ENCODE assay signal across 20 cellular contexts in the genomic region with DNA sequence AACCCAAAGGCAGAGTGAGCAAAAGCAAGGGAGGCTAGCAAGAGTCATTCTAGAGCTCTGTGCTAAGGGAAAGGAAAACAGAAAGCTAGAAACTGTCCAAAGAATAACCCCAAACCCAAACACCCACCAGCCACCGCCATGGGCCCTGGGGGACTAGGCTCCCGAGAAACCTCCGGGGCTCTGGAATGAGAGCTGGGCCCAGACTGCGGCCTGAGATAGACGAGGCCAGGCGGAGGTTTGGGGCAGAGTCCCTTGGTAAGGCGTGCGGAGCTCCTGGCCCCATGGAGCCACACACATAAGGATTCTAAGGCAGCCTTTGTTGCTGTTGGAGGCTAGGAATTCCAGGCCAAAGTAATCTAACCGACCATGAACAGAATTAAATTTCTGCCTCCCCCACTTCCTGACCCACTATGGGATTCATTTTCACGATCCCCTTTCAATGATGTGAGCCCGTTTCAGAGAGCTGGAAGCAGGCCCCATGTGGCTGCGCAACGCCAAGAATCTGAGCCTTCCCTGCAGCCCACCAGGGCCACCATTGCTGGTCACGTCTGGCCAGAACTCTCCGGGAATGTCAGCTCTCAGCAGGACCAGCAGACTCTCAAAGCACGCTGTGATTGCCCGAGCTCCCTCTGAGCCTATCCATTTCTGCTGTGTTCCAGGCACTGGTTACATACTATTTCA.
DNase-seq lines count a peak whose midpoint lies in the region; ATAC-seq and TF ChIP-seq lines count a peak whose summit lies in the region.
"Had no signal": no experiment of that assay in that cellular context is flagged by ENCODE, and none has a peak within 500 bp of the region (broad histone marks: within the 10 kb centered on the region; RNA-seq: fewer than 3 reads in every experiment).

No MANE protein-coding gene starts in this region.

- no peaks in the 10 kb centered on the region for H3K79me2 ChIP-seq in neural progenitor cell (ENCODE audit: low read depth)

- H3K36me3 ChIP-seq in neural progenitor cell = no peaks in the 10 kb centered on the region
- H3K36me3 ChIP-seq: BLaER1 had no signal

- no peaks in the 10 kb centered on the region for H3F3A ChIP-seq in neural progenitor cell (ENCODE audit: low read depth)

- no peaks in the 10 kb centered on the region for H3K27me3 ChIP-seq in neural progenitor cell
- H3K27me3 ChIP-seq: BLaER1 had no signal

- no peak overlapping the region for H3K27ac Mint-ChIP-seq in neural progenitor cell
- H3K27ac Mint-ChIP-seq: B cell; CD4-positive, CD25-positive, alpha-beta regulatory T cell; CD8-positive, alpha-beta T cell; GM23338; H9 had no signal

- H3K9me3 ChIP-seq in neural progenitor cell (ENCODE audit: low read depth) = no peaks in the 10 kb centered on the region
- H3K9me3 ChIP-seq: A549, BLaER1, Caco-2 had no signal

- ATAC-seq in HG03108 (IDR thresholded peaks at IDR 0.05; ENCODE audit: unreplicated experiment) = no peak
- ATAC-seq: A549; CD8-positive, alpha-beta T cell; GM23338; HCT116 had no signal

- in situ Hi-C loops in ACHN (cut with HindIII; ENCODE audit: low pct_ligation_motif_present, low pct_unique_long_range_greater_than_20kb, low sequenced_read_pairs) = no loop called here

- no peaks in the 10 kb centered on the region for H4K20me1 ChIP-seq in neural progenitor cell (ENCODE audit: low read depth)
- H4K20me1 ChIP-seq: BLaER1 had no signal

- intact Hi-C loops in posterior vena cava (cut with DNase I) = no loop called here

- H2AFZ ChIP-seq in neural progenitor cell (replicated peaks) = no peak overlapping the region
- H2AFZ ChIP-seq: GM23338 had no signal

- TF ChIP-seq CTCF in coronary artery (IDR thresholded peaks at IDR 0.05) (no peak), neural progenitor cell (IDR thresholded peaks at IDR 0.05) (no peak)

- H3K9me3 Mint-ChIP-seq in neural progenitor cell = no peaks in the 10 kb centered on the region
- H3K9me3 Mint-ChIP-seq: CD8-positive, alpha-beta T cell; GM23338; H9 had no signal

- peaks cover 1% of the 10 kb centered on the region for H3K36me3 Mint-ChIP-seq in neural progenitor cell
- H3K36me3 Mint-ChIP-seq: CD4-positive, CD25-positive, alpha-beta regulatory T cell; CD8-positive, alpha-beta T cell had no signal

- H3K9ac ChIP-seq in neural progenitor cell = no peak overlapping the region
- H3K9ac ChIP-seq: BLaER1 had no signal

- H3K4me1 Mint-ChIP-seq in neural progenitor cell = peaks cover 4% of the 10 kb centered on the region
- H3K4me1 Mint-ChIP-seq: B cell; CD4-positive, CD25-positive, alpha-beta regulatory T cell had no signal

- no peak overlapping the region for H3K4me2 ChIP-seq in neural progenitor cell
- H3K4me2 ChIP-seq: A549, BLaER1, GM23338 had no signal

- H3K4me3 ChIP-seq in coronary artery = no peak overlapping the region
- no peak overlapping the region for H3K4me3 ChIP-seq in neural progenitor cell
- H3K4me3 ChIP-seq: A549, BLaER1, GM23338 had no signal

- peaks cover 8% of the 10 kb centered on the region for H3K4me1 ChIP-seq in neural progenitor cell
- H3K4me1 ChIP-seq: A549, BLaER1, Caco-2 had no signal

- H3K27ac ChIP-seq in coronary artery = no peak overlapping the region
- H3K27ac ChIP-seq in neural progenitor cell = no peak overlapping the region
- H3K27ac ChIP-seq: A549, BLaER1, C4-2B had no signal

- no peak overlapping the region for H3K4me3 Mint-ChIP-seq in neural progenitor cell
- H3K4me3 Mint-ChIP-seq: B cell; CD4-positive, CD25-positive, alpha-beta regulatory T cell; CD8-positive, alpha-beta T cell; GM23338; H9 had no signal

- DNase-seq in coronary artery (ENCODE audit: low spot score) = peak; percentile 62
- peak; percentile 52 for DNase-seq in left kidney (ENCODE audit: low read depth, low spot score)
- peak; percentile 52 for DNase-seq in neural progenitor cell (ENCODE audit: low spot score)
- DNase-seq in posterior vena cava (ENCODE audit: low spot score) = peak; percentile 68
- no peak for DNase-seq in ACHN
- DNase-seq in Ammon's horn (ENCODE audit: low spot score) = no peak
- DNase-seq: 8988T; Caco-2; CD4-positive, CD25-positive, alpha-beta regulatory T cell; CD8-positive, alpha-beta T cell; DMS153; DND-41; H9 had no signal

- H3K27me3 Mint-ChIP-seq in neural progenitor cell (ENCODE audit: insufficient read depth, low read depth) = peaks cover 7% of the 10 kb centered on the region
- H3K27me3 Mint-ChIP-seq: B cell had no signal

Comparison
In these comparisons a context has a peak if more than half of its experiments do, and no peak if none do; other contexts are left out.
1. DNase-seq: peak in coronary artery (single experiment), left kidney (single experiment), neural progenitor cell (single experiment) and posterior vena cava (single experiment); none in ACHN (single experiment) and Ammon's horn (single experiment).